31 cellular contexts compared by ENCODE assay signal in the genomic region with DNA sequence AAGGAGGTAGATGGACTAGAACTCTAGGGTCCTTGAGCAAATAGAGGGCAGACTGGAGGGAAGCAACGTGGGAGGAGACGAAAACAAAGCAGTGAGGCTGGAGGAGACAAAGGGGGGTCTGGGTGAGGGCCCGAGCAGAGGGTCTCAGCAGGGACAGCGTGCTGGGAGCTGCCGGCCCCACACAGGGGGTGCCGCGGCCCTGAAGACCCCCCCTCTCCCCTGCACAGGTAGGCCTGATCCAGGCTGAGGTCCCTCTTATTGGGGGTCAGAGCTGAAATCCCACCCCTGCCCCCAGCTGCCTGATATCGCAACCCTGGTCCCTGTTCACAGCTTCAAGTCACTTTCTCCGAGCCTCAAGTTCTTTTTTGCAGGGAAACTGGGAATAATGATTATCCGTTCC. TPM values are rescaled to one million over a fixed set of nuclear protein-coding genes. Genes with fewer than 3 reads are reported as not detected.
"Had no signal": no experiment of that assay in that cellular context is flagged by ENCODE, and none has a peak within 500 bp of the region (broad histone marks: within the 10 kb centered on the region; RNA-seq: fewer than 3 reads in every experiment).

No MANE protein-coding gene starts in this region.

- H3K27ac Mint-ChIP-seq: activated B cell treated with CpG ODN at 0.5 μM for 24 hours; activated naive CD4-positive, alpha-beta T cell treated with anti-CD3 and anti-CD28 coated beads for 36 hours; activated naive CD8-positive, alpha-beta T cell treated with anti-CD3 and anti-CD28 coated beads for 36 hours; effector memory CD8-positive, alpha-beta T cell; mesothelial cell of epicardium; naive B cell had no signal

- H3K4me3 ChIP-seq: adrenal gland, body of pancreas, gastroesophageal sphincter, pancreas, prostate gland, skin epidermis, testis, transverse colon had no signal

- H3K27ac ChIP-seq: adrenal gland, body of pancreas, gastroesophageal sphincter, pancreas, prostate gland, skin epidermis, testis, transverse colon had no signal

- H3K9me3 Mint-ChIP-seq: activated B cell treated with CpG ODN at 0.5 μM for 24 hours; activated naive CD4-positive, alpha-beta T cell treated with anti-CD3 and anti-CD28 coated beads for 36 hours; effector memory CD8-positive, alpha-beta T cell; immature natural killer cell; mesothelial cell of epicardium had no signal

- H3K4me3 Mint-ChIP-seq: activated B cell treated with CpG ODN at 0.5 μM for 24 hours; activated naive CD4-positive, alpha-beta T cell treated with anti-CD3 and anti-CD28 coated beads for 36 hours; activated naive CD8-positive, alpha-beta T cell treated with anti-CD3 and anti-CD28 coated beads for 36 hours; effector memory CD8-positive, alpha-beta T cell; mesothelial cell of epicardium had no signal

- H3K27me3 ChIP-seq: pancreas, testis had no signal

- H3K36me3 ChIP-seq: adrenal gland, pancreas, prostate gland, transverse colon had no signal

- ATAC-seq: body of pancreas; effector memory CD8-positive, alpha-beta T cell; gastroesophageal sphincter; pancreas; sciatic nerve; stimulated activated naive CD8-positive, alpha-beta T cell treated with anti-CD3 and anti-CD28 coated beads, Interleukin-15, Interleukin-2, amounts not matched to agents 100 U/mL and 50 U/mL, for 24 hours had no signal

- DNase-seq: activated B cell treated with CpG ODN at 0.5 μM for 24 hours; activated CD4-positive, alpha-beta T cell treated with anti-CD3 and anti-CD28 coated beads, Interleukin-2, amount 50 U/mL, for 4 hours; activated effector memory CD4-positive, alpha-beta T cell treated with anti-CD3 and anti-CD28 coated beads, Interleukin-2, amount 50 U/mL, for 16 hours; activated naive CD4-positive, alpha-beta T cell treated with anti-CD3 and anti-CD28 coated beads for 36 hours; activated naive CD8-positive, alpha-beta T cell treated with anti-CD3 and anti-CD28 coated beads for 36 hours; activated T-cell treated with anti-CD3 and anti-CD28 coated beads for 4 hours; aorta; body of pancreas; cortex of kidney; effector memory CD8-positive, alpha-beta T cell; head of caudate nucleus; hippocampal formation; immature natural killer cell; naive B cell; pancreas; retina; stimulated activated CD4-positive, alpha-beta T cell treated with anti-CD3 and anti-CD28 coated beads, Interleukin-12 subunit alpha, Interleukin-12 subunit beta, amount 100 ng/mL, for 4 hours; stimulated activated CD4-positive, alpha-beta T cell treated with anti-CD3 and anti-CD28 coated beads, Interleukin-4, amount 100 ng/mL, for 1 hour; stimulated activated naive CD8-positive, alpha-beta T cell treated with anti-CD3 and anti-CD28 coated beads, Interleukin-15, Interleukin-2, amounts not matched to agents 100 U/mL and 50 U/mL, for 24 hours; T-helper 2 cell; testis; transverse colon had no signal

- H3K9me3 ChIP-seq: adrenal gland, body of pancreas, gastroesophageal sphincter, pancreas, prostate gland, testis, transverse colon had no signal

- H3K4me1 ChIP-seq: pancreas had no signal

RNA-seq across cellular contexts. Expression of a gene that starts 46.4 kb away (rescaled TPM):
- total RNA-seq: activated B cell treated with CpG ODN at 0.5 μM for 24 hours; activated naive CD4-positive, alpha-beta T cell treated with anti-CD3 and anti-CD28 coated beads for 36 hours; activated naive CD8-positive, alpha-beta T cell treated with anti-CD3 and anti-CD28 coated beads for 36 hours; chondrocyte; fibroblast of lung; fibroblast of villous mesenchyme; gastroesophageal sphincter had no signal
- polyA plus RNA-seq: fibroblast of lung had no signal
